In the genomic region with DNA sequence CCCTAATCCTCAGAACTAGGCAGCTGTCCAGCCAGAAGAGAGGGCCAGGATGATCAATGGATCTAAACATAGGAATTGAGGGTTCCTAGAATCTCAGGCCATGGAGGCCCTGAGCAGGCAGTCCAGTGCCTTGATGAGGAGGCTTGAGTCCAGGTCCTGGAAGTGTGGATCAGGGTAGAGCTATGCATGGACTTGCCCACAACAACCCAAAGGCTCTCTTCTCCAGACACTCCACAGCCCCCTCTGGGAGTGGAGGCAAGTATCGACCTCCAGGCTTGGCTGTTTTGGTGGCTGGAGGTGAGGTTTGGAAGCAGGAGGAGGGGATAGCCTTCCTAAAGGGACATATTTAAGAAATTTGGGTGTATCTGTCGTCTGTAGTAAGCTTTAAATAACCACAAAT, we compare ENCODE assay signal across 2 cellular contexts.
TF ChIP-seq lines count a peak whose summit lies in the region.

No MANE protein-coding gene starts in this region.

TF ChIP-seq in IMR-90, 13 proteins besides CTCF, POLR2A, EP300 and RAD21:
- TF ChIP-seq SMC3 (IDR thresholded peaks at IDR 0.05; ENCODE audit: low read depth, low read length) (no peak), RCOR1 (IDR thresholded peaks at IDR 0.05; ENCODE audit: insufficient replicate concordance, low read length) (no peak), CEBPB (IDR thresholded peaks at IDR 0.05; ENCODE audit: low read depth, low read length) (no peak), NFE2L2 (IDR thresholded peaks at IDR 0.05; ENCODE audit: low read depth, low read length) (no peak), MAFK (IDR thresholded peaks at IDR 0.05; ENCODE audit: low read depth, low read length) (no peak), MXI1 (IDR thresholded peaks at IDR 0.05; ENCODE audit: borderline replicate concordance, low read depth, low read length) (no peak), RFX5 (IDR thresholded peaks at IDR 0.05; ENCODE audit: low read depth, low read length) (no peak), MAZ (IDR thresholded peaks at IDR 0.05; ENCODE audit: borderline replicate concordance, low read depth, low read length) (no peak), BHLHE40 (IDR thresholded peaks at IDR 0.05; ENCODE audit: low read depth, low read length) (no peak), FOS (IDR thresholded peaks at IDR 0.05; ENCODE audit: low read depth, low read length) (no peak), CHD1 (IDR thresholded peaks at IDR 0.05; ENCODE audit: low read depth, low read length) (no peak)
- TF ChIP-seq, protein P1, sequence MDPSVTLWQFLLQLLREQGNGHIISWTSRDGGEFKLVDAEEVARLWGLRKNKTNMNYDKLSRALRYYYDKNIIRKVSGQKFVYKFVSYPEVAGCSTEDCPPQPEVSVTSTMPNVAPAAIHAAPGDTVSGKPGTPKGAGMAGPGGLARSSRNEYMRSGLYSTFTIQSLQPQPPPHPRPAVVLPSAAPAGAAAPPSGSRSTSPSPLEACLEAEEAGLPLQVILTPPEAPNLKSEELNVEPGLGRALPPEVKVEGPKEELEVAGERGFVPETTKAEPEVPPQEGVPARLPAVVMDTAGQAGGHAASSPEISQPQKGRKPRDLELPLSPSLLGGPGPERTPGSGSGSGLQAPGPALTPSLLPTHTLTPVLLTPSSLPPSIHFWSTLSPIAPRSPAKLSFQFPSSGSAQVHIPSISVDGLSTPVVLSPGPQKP (IDR thresholded peaks at IDR 0.05; ENCODE audit: borderline replicate concordance, low read depth, low read length), result no peak
- TF ChIP-seq, protein P2, sequence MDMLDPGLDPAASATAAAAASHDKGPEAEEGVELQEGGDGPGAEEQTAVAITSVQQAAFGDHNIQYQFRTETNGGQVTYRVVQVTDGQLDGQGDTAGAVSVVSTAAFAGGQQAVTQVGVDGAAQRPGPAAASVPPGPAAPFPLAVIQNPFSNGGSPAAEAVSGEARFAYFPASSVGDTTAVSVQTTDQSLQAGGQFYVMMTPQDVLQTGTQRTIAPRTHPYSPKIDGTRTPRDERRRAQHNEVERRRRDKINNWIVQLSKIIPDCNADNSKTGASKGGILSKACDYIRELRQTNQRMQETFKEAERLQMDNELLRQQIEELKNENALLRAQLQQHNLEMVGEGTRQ (IDR thresholded peaks at IDR 0.05; ENCODE audit: low read depth, low read length), result no peak

TF ChIP-seq in K562, 482 proteins besides CTCF, POLR2A, EP300 and RAD21:
- TF ChIP-seq, protein P3, sequence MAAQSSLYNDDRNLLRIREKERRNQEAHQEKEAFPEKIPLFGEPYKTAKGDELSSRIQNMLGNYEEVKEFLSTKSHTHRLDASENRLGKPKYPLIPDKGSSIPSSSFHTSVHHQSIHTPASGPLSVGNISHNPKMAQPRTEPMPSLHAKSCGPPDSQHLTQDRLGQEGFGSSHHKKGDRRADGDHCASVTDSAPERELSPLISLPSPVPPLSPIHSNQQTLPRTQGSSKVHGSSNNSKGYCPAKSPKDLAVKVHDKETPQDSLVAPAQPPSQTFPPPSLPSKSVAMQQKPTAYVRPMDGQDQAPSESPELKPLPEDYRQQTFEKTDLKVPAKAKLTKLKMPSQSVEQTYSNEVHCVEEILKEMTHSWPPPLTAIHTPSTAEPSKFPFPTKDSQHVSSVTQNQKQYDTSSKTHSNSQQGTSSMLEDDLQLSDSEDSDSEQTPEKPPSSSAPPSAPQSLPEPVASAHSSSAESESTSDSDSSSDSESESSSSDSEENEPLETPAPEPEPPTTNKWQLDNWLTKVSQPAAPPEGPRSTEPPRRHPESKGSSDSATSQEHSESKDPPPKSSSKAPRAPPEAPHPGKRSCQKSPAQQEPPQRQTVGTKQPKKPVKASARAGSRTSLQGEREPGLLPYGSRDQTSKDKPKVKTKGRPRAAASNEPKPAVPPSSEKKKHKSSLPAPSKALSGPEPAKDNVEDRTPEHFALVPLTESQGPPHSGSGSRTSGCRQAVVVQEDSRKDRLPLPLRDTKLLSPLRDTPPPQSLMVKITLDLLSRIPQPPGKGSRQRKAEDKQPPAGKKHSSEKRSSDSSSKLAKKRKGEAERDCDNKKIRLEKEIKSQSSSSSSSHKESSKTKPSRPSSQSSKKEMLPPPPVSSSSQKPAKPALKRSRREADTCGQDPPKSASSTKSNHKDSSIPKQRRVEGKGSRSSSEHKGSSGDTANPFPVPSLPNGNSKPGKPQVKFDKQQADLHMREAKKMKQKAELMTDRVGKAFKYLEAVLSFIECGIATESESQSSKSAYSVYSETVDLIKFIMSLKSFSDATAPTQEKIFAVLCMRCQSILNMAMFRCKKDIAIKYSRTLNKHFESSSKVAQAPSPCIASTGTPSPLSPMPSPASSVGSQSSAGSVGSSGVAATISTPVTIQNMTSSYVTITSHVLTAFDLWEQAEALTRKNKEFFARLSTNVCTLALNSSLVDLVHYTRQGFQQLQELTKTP (IDR thresholded peaks at IDR 0.05; ENCODE audit: low read depth in 1 of 2, partially characterized antibody in 2 of 2), result no peak
- TF ChIP-seq SMARCA4 (IDR thresholded peaks at IDR 0.05) (no peak), ZBED1 (IDR thresholded peaks at IDR 0.05) (no peak), ZSCAN29 (IDR thresholded peaks at IDR 0.05) (no peak), ZFX (CRISPR knock-in tag; IDR thresholded peaks at IDR 0.05) (no peak), ATF1 (CRISPR knock-in tag; IDR thresholded peaks at IDR 0.05) (no peak), ATF1 (tag; IDR thresholded peaks at IDR 0.05) (no peak), POLR3A (IDR thresholded peaks at IDR 0.05; ENCODE audit: borderline replicate concordance, extremely low read depth, insufficient read depth, insufficient read length) (no peak), HNRNPK (IDR thresholded peaks at IDR 0.05; ENCODE audit: low read depth, low read length, poor library complexity, severe bottlenecking) (no peak), MCM3 (IDR thresholded peaks at IDR 0.05) (no peak), IRF2 (CRISPR knock-in tag; IDR thresholded peaks at IDR 0.05) (no peak), HDAC6 (IDR thresholded peaks at IDR 0.05; ENCODE audit: low read depth, low read length) (no peak), SAFB (IDR thresholded peaks at IDR 0.05; ENCODE audit: borderline replicate concordance, low read depth, low read length) (no peak)
- TF ChIP-seq, protein P4, sequence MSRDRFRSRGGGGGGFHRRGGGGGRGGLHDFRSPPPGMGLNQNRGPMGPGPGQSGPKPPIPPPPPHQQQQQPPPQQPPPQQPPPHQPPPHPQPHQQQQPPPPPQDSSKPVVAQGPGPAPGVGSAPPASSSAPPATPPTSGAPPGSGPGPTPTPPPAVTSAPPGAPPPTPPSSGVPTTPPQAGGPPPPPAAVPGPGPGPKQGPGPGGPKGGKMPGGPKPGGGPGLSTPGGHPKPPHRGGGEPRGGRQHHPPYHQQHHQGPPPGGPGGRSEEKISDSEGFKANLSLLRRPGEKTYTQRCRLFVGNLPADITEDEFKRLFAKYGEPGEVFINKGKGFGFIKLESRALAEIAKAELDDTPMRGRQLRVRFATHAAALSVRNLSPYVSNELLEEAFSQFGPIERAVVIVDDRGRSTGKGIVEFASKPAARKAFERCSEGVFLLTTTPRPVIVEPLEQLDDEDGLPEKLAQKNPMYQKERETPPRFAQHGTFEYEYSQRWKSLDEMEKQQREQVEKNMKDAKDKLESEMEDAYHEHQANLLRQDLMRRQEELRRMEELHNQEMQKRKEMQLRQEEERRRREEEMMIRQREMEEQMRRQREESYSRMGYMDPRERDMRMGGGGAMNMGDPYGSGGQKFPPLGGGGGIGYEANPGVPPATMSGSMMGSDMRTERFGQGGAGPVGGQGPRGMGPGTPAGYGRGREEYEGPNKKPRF (IDR thresholded peaks at IDR 0.05; ENCODE audit: low read depth, low read length), result no peak
